Comparison of ENCODE assay signal across 10 cellular contexts in genomic region chr1:47225430-47226100, GRCh38. TPM values are rescaled to one million over a fixed set of nuclear protein-coding genes. Genes with fewer than 3 reads are reported as not detected.
DNase-seq lines count a peak whose midpoint lies in the region; ATAC-seq lines count a peak whose summit lies in the region.
"Had no signal": no experiment of that assay in that cellular context is flagged by ENCODE, and none has a peak within 500 bp of the region (broad histone marks: within the 10 kb centered on the region; RNA-seq: fewer than 3 reads in every experiment).

No MANE protein-coding gene starts in this region.

- H3K4me1 ChIP-seq in subcutaneous abdominal adipose tissue (ENCODE audit: control insufficient read depth in 5 of 5, insufficient read depth in 5 of 5, low read length in 5 of 5), result peaks cover 0 to 55% (median 20%) of the 10 kb centered on the region in 5 donors

- H3K9ac ChIP-seq in subcutaneous abdominal adipose tissue (ENCODE audit: low read length in 5 of 5), result no peak overlapping the region

- H3K27ac Mint-ChIP-seq in T-helper 2 cell treated with Interferon-gamma antibody and Interleukin-4, amounts not matched to agents 5 μg/mL and 100 μg/mL, for 36 hours, result no peak overlapping the region
- no peak overlapping the region for H3K27ac Mint-ChIP-seq in activated naive CD8-positive, alpha-beta T cell treated with anti-CD3 and anti-CD28 coated beads for 36 hours

- H3K4me1 Mint-ChIP-seq in T-helper 2 cell treated with Interferon-gamma antibody and Interleukin-4, amounts not matched to agents 5 μg/mL and 100 μg/mL, for 36 hours (ENCODE audit: low read depth), result peaks cover 12% of the 10 kb centered on the region
- H3K4me1 Mint-ChIP-seq in activated naive CD8-positive, alpha-beta T cell treated with anti-CD3 and anti-CD28 coated beads for 36 hours, result peaks cover 18% of the 10 kb centered on the region

- peak overlapping the region; percentile 56 for H3K4me3 Mint-ChIP-seq in T-helper 2 cell treated with Interferon-gamma antibody and Interleukin-4, amounts not matched to agents 5 μg/mL and 100 μg/mL, for 36 hours
- peak overlapping the region; percentile 39 for H3K4me3 Mint-ChIP-seq in activated naive CD8-positive, alpha-beta T cell treated with anti-CD3 and anti-CD28 coated beads for 36 hours

- intact Hi-C loops in head of caudate nucleus (cut with DNase I), result no loop called here

- no peaks in the 10 kb centered on the region for H3K9me3 ChIP-seq in subcutaneous abdominal adipose tissue (ENCODE audit: control insufficient read depth in 5 of 5, low read length in 5 of 5)

- peak overlapping the region; percentile 30 to 55 (median 47) for H3K4me3 ChIP-seq in subcutaneous abdominal adipose tissue (ENCODE audit: low read depth in 1 of 5, low read length in 5 of 5)

- ATAC-seq in left lobe of liver, result peak; percentile 28

- no peaks in the 10 kb centered on the region for H3K36me3 Mint-ChIP-seq in T-helper 2 cell treated with Interferon-gamma antibody and Interleukin-4, amounts not matched to agents 5 μg/mL and 100 μg/mL, for 36 hours (ENCODE audit: low read depth)
- no peaks in the 10 kb centered on the region for H3K36me3 Mint-ChIP-seq in activated naive CD8-positive, alpha-beta T cell treated with anti-CD3 and anti-CD28 coated beads for 36 hours

- no peaks in the 10 kb centered on the region for H3K9me3 Mint-ChIP-seq in T-helper 2 cell treated with Interferon-gamma antibody and Interleukin-4, amounts not matched to agents 5 μg/mL and 100 μg/mL, for 36 hours
- no peaks in the 10 kb centered on the region for H3K9me3 Mint-ChIP-seq in activated naive CD8-positive, alpha-beta T cell treated with anti-CD3 and anti-CD28 coated beads for 36 hours

- peaks cover 0 to 9% (median 0%) of the 10 kb centered on the region in 5 donors for H3K36me3 ChIP-seq in subcutaneous abdominal adipose tissue (ENCODE audit: control insufficient read depth in 5 of 5, insufficient read depth in 5 of 5, low read length in 5 of 5)

- H3K27me3 ChIP-seq in subcutaneous abdominal adipose tissue (ENCODE audit: control insufficient read depth in 5 of 5, insufficient read depth in 4 of 5, low read length in 5 of 5), result peaks cover 60 to 81% (median 76%) of the 10 kb centered on the region in 5 donors

- no peak overlapping the region for H3K27ac ChIP-seq in subcutaneous abdominal adipose tissue (ENCODE audit: low read depth, low read length)
- H3K27ac ChIP-seq: C4-2B had no signal

- H3K27me3 Mint-ChIP-seq in T-helper 2 cell treated with Interferon-gamma antibody and Interleukin-4, amounts not matched to agents 5 μg/mL and 100 μg/mL, for 36 hours (ENCODE audit: low read depth), result peaks cover 61% of the 10 kb centered on the region
- H3K27me3 Mint-ChIP-seq in activated naive CD8-positive, alpha-beta T cell treated with anti-CD3 and anti-CD28 coated beads for 36 hours, result peaks cover 49% of the 10 kb centered on the region

- DNase-seq in T-helper 2 cell treated with Interferon-gamma antibody and Interleukin-4, amounts not matched to agents 5 μg/mL and 100 μg/mL, for 36 hours (ENCODE audit: low spot score), result no peak
- DNase-seq in T-helper 2 cell (no peak), left lobe of liver (ENCODE audit: low spot score) (peak; percentile 37), NCI-H1048 (lab: John Stamatoyannopoulos, UW) (no peak), head of caudate nucleus (no peak), activated T-cell treated with anti-CD3 and anti-CD28 coated beads for 4 hours (no peak)
- peak; percentile 11 for DNase-seq in activated naive CD8-positive, alpha-beta T cell treated with anti-CD3 and anti-CD28 coated beads for 36 hours

RNA-seq across cellular contexts. Expression of gene TAL1, which starts 6.5 kb away (rescaled TPM):
- not detected for total RNA-seq in activated naive CD8-positive, alpha-beta T cell treated with anti-CD3 and anti-CD28 coated beads for 36 hours
- total RNA-seq in left lobe of liver, result 1.9 TPM
- total RNA-seq: M059J had no signal

RNA-seq across cellular contexts. Expression of gene PDZK1IP1, which starts 35.7 kb away (rescaled TPM):
- total RNA-seq in activated naive CD8-positive, alpha-beta T cell treated with anti-CD3 and anti-CD28 coated beads for 36 hours, result not detected
- 1.3 TPM for total RNA-seq in left lobe of liver

Comparison
In these comparisons a context has a peak if more than half of its experiments do, and no peak if none do; other contexts are left out.
1. DNase-seq: peak in activated naive CD8-positive, alpha-beta T cell treated with anti-CD3 and anti-CD28 coated beads for 36 hours (single experiment) and left lobe of liver (single experiment); none in T-helper 2 cell treated with Interferon-gamma antibody and Interleukin-4, amounts not matched to agents 5 μg/mL and 100 μg/mL, for 36 hours (single experiment), T-helper 2 cell (0 of 5), NCI-H1048 (single experiment), head of caudate nucleus (0 of 42) and activated T-cell treated with anti-CD3 and anti-CD28 coated beads for 4 hours (single experiment).